Comparison of ENCODE assay signal across 8 cellular contexts in genomic region chr1:95233737-95234493, GRCh38. TPM values are rescaled to one million over a fixed set of nuclear protein-coding genes. Genes with fewer than 3 reads are reported as not detected.
DNase-seq lines count a peak whose midpoint lies in the region; ATAC-seq and FAIRE-seq lines count a peak whose summit lies in the region.

RWDD3 (plus strand) TSS chr1:95234210; CDS start chr1:95234231, 21 bp downstream.

- H3K4me3 Mint-ChIP-seq in activated T-helper 1 cell treated with anti-CD3 and anti-CD28 coated beads, Interleukin-12 subunit alpha, Interleukin-12 subunit beta, Interleukin-2, Interleukin-4 antibody, amounts not matched to agents 30 ng/mL and 10 ng/mL and 1 ng/mL, durations not matched to agents 14 hours and 24 hours and 36 hours: peak within 1 kb of the TSS; percentile 94
- H3K4me3 Mint-ChIP-seq in naive thymus-derived CD8-positive, alpha-beta T cell: peak within 1 kb of the TSS; percentile 84 to 94 (median 91)

- peak within 1 kb of the TSS; percentile 93 for H3K27ac Mint-ChIP-seq in activated T-helper 1 cell treated with anti-CD3 and anti-CD28 coated beads, Interleukin-12 subunit alpha, Interleukin-12 subunit beta, Interleukin-2, Interleukin-4 antibody, amounts not matched to agents 30 ng/mL and 10 ng/mL and 1 ng/mL, durations not matched to agents 14 hours and 24 hours and 36 hours
- H3K27ac Mint-ChIP-seq in naive thymus-derived CD8-positive, alpha-beta T cell: peak within 1 kb of the TSS; percentile 87 to 96 (median 94)

- peaks cover 29% of the 10 kb centered on the region for H3K4me1 Mint-ChIP-seq in activated T-helper 1 cell treated with anti-CD3 and anti-CD28 coated beads, Interleukin-12 subunit alpha, Interleukin-12 subunit beta, Interleukin-2, Interleukin-4 antibody, amounts not matched to agents 30 ng/mL and 10 ng/mL and 1 ng/mL, durations not matched to agents 14 hours and 24 hours and 36 hours (ENCODE audit: low read depth)
- H3K4me1 Mint-ChIP-seq in naive thymus-derived CD8-positive, alpha-beta T cell: peaks cover 19 to 53% (median 43%) of the 10 kb centered on the region in 4 donors

- peaks cover 17% of the 10 kb centered on the region for H3K36me3 Mint-ChIP-seq in activated T-helper 1 cell treated with anti-CD3 and anti-CD28 coated beads, Interleukin-12 subunit alpha, Interleukin-12 subunit beta, Interleukin-2, Interleukin-4 antibody, amounts not matched to agents 30 ng/mL and 10 ng/mL and 1 ng/mL, durations not matched to agents 14 hours and 24 hours and 36 hours (ENCODE audit: low read depth)
- peaks cover 0 to 22% (median 0%) of the 10 kb centered on the region in 3 donors for H3K36me3 Mint-ChIP-seq in naive thymus-derived CD8-positive, alpha-beta T cell

- H3K27me3 Mint-ChIP-seq in activated T-helper 1 cell treated with anti-CD3 and anti-CD28 coated beads, Interleukin-12 subunit alpha, Interleukin-12 subunit beta, Interleukin-2, Interleukin-4 antibody, amounts not matched to agents 30 ng/mL and 10 ng/mL and 1 ng/mL, durations not matched to agents 14 hours and 24 hours and 36 hours (ENCODE audit: insufficient read depth): peaks cover 19% of the 10 kb centered on the region
- peaks cover 3 to 27% (median 5%) of the 10 kb centered on the region in 5 donors for H3K27me3 Mint-ChIP-seq in naive thymus-derived CD8-positive, alpha-beta T cell

- H3K9me3 Mint-ChIP-seq in activated T-helper 1 cell treated with anti-CD3 and anti-CD28 coated beads, Interleukin-12 subunit alpha, Interleukin-12 subunit beta, Interleukin-2, Interleukin-4 antibody, amounts not matched to agents 30 ng/mL and 10 ng/mL and 1 ng/mL, durations not matched to agents 14 hours and 24 hours and 36 hours: no peaks in the 10 kb centered on the region
- no peaks in the 10 kb centered on the region for H3K9me3 Mint-ChIP-seq in naive thymus-derived CD8-positive, alpha-beta T cell

- POLR2A ChIA-PET in naive thymus-derived CD8-positive, alpha-beta T cell (lab: Charles Lee): interaction anchor here (0.6 to 1.8 kb wide), 12 partner anchors 9 to 1355 kb away, joined by 3 to 36 read pairs (median 4); partner anchors contain the start of genes ABCD3, ALG14, CNN3 and DNTTIP2

- FAIRE-seq in RCC 7860 (lab: Jason Lieb, UNC): no peak

- intact Hi-C loops in activated T-helper 1 cell treated with anti-CD3 and anti-CD28 coated beads, Interleukin-12 subunit alpha, Interleukin-12 subunit beta, Interleukin-2, Interleukin-4 antibody, amounts not matched to agents 30 ng/mL and 10 ng/mL and 1 ng/mL, durations not matched to agents 14 hours and 24 hours and 36 hours (cut with micrococcal nuclease): loop anchor here (1.0 to 10.0 kb wide), 7 partner anchors 117 to 1488 kb away; partner anchors contain the start of genes ALG14, F3, GCLM and PTBP2

- ATAC-seq in GM21737 (IDR thresholded peaks at IDR 0.05; ENCODE audit: unreplicated experiment): peak; percentile 98
- peak; percentile 93 to 95 for ATAC-seq in naive thymus-derived CD8-positive, alpha-beta T cell

- DNase-seq in EH (ENCODE audit: low read depth): peak; percentile 93
- peak; percentile 57 for DNase-seq in KG1 (lab: John Stamatoyannopoulos, UW)
- peak; percentile 78 for DNase-seq in RCC 7860 (ENCODE audit: low spot score)
- peak; percentile 92 for DNase-seq in activated T-helper 1 cell treated with anti-CD3 and anti-CD28 coated beads, Interleukin-12 subunit alpha, Interleukin-12 subunit beta, Interleukin-2, Interleukin-4 antibody, amounts not matched to agents 30 ng/mL and 10 ng/mL and 1 ng/mL, durations not matched to agents 14 hours and 24 hours and 36 hours (ENCODE audit: low spot score)
- DNase-seq in fibroblast of gingiva (ENCODE audit: low read depth): peak; percentile 90
- DNase-seq in naive thymus-derived CD8-positive, alpha-beta T cell: peak; percentile 87 to 94 (median 92)
- DNase-seq in stimulated activated naive CD4-positive, alpha-beta T cell (lab: John Stamatoyannopoulos, UW): peak; percentile 85 to 94 (median 88)

RNA-seq across cellular contexts. Expression of gene RWDD3, which starts in this region (rescaled TPM):
- 10.6 and 10.8 TPM in 2 replicates for total RNA-seq in activated T-helper 1 cell treated with anti-CD3 and anti-CD28 coated beads, Interleukin-12 subunit alpha, Interleukin-12 subunit beta, Interleukin-2, Interleukin-4 antibody, amounts not matched to agents 30 ng/mL and 10 ng/mL and 1 ng/mL, durations not matched to agents 14 hours and 24 hours and 36 hours
- 10 to 100 TPM; 26.3 to 29.7 TPM for total RNA-seq in naive thymus-derived CD8-positive, alpha-beta T cell
- 10 to 100 TPM; 33.8 to 54.0 (median 48.2) TPM for polyA plus RNA-seq in naive thymus-derived CD8-positive, alpha-beta T cell

Comparison
In these comparisons a context has a peak if more than half of its experiments do, and no peak if none do; other contexts are left out.
1. Peak in every context shown above with its lines: DNase-seq and ATAC-seq.